10 cellular contexts compared by ENCODE assay signal in the genomic region with DNA sequence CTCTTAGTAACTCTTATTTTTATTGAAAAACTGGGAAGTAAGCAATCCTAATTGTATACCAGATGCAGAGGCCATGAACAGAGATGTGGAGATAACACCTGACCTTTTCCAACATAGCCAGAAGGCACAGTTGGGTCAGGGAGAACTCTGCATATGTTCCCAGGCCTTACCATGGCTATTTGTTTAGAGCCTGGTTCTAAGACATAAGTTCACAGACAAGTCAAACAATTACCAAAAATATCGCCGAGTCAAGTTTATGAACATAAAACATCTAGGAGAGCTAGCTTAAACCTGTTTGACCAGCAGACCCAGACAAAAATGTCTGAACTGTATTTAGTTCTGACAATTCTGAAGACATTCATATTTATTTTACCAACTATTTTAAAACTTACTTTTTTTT. TPM values are rescaled to one million over a fixed set of nuclear protein-coding genes. Genes with fewer than 3 reads are reported as not detected.
"Had no signal": no experiment of that assay in that cellular context is flagged by ENCODE, and none has a peak within 500 bp of the region (broad histone marks: within the 10 kb centered on the region; RNA-seq: fewer than 3 reads in every experiment).

No MANE protein-coding gene starts in this region.

- H3K9ac ChIP-seq: GM23248 had no signal

- H2AFZ ChIP-seq: GM23248 had no signal

- FAIRE-seq: HepG2 had no signal

- ATAC-seq: HCT116, HepG2 had no signal

- H3K27ac ChIP-seq: GM23248, HL-60 had no signal

- H3K9me3 ChIP-seq: HAP-1 had no signal

- H3K4me3 ChIP-seq: GM23248, HAP-1 had no signal

- DNase-seq: GM23248, GOT3, H7, HFFc6 had no signal

- H3K36me3 ChIP-seq: HAP-1 had no signal

RNA-seq across cellular contexts. Expression of gene IYD, which starts 26.7 kb away (rescaled TPM):
- total RNA-seq: GM23248, H4, H7, HFFc6 had no signal
- polyA plus RNA-seq: GM23248, IgD-negative memory B cell had no signal
